In genomic region chr19:3509566-3509989, GRCh38 we compare ENCODE assay signal across 9 cellular contexts. TPM values are rescaled to one million over a fixed set of nuclear protein-coding genes. Genes with fewer than 3 reads are reported as not detected.
DNase-seq lines count a peak whose midpoint lies in the region; ATAC-seq and TF ChIP-seq lines count a peak whose summit lies in the region.
"Had no signal": no experiment of that assay in that cellular context is flagged by ENCODE, and none has a peak within 500 bp of the region (broad histone marks: within the 10 kb centered on the region; RNA-seq: fewer than 3 reads in every experiment).

No MANE protein-coding gene starts in this region.

- no peaks in the 10 kb centered on the region; the same call in 1 of the 2 replicates for H3K9me3 ChIP-seq in HAP-1

- H3K36me3 ChIP-seq in HAP-1 (replicated peaks) = peaks cover 44% of the 10 kb centered on the region

- CTCF ChIA-PET in activated B cell treated with CpG ODN at 0.5 μM for 24 hours (lab: Charles Lee) = no interaction called here

- DNase-seq in T-helper 2 cell treated with Interferon-gamma antibody and Interleukin-4, amounts not matched to agents 5 μg/mL and 100 μg/mL, for 36 hours (ENCODE audit: low spot score) = peak; percentile 35
- DNase-seq in T-helper 2 cell = no peak
- no peak for DNase-seq in activated B cell treated with CpG ODN at 0.5 μM for 24 hours
- peak; percentile 95 for DNase-seq in epithelial cell of esophagus (ENCODE audit: low read depth)
- peak; percentile 38 to 55 for DNase-seq in stimulated activated CD4-positive, alpha-beta T cell treated with anti-CD3 and anti-CD28 coated beads, Interleukin-2, amount 100 ng/mL, for 24 hours
- DNase-seq in LoVo (ENCODE audit: low spot score) = no peak
- no peak for DNase-seq in GF-D8 (lab: John Stamatoyannopoulos, UW)
- no peak for DNase-seq in HAP-1 (ENCODE audit: low spot score in 2 of 2)
- DNase-seq: NCI-H1105 treated with DMSO at 0.1 percent for 48 hours had no signal

- no peaks in the 10 kb centered on the region for H3K27me3 Mint-ChIP-seq in T-helper 2 cell treated with Interferon-gamma antibody and Interleukin-4, amounts not matched to agents 5 μg/mL and 100 μg/mL, for 36 hours (ENCODE audit: low read depth)
- H3K27me3 Mint-ChIP-seq in activated B cell treated with CpG ODN at 0.5 μM for 24 hours = no peaks in the 10 kb centered on the region

- POLR2A ChIA-PET in activated B cell treated with CpG ODN at 0.5 μM for 24 hours (lab: Charles Lee) = interaction anchor here (0.5 kb wide), 1 partner anchor 561 kb away, joined by 4 read pairs; no protein-coding TSS in a partner anchor

- no peak overlapping the region for H3K4me3 ChIP-seq in epithelial cell of esophagus (ENCODE audit: low read length)
- no peak overlapping the region for H3K4me3 ChIP-seq in HAP-1

- TF ChIP-seq CTCF in activated B cell treated with CpG ODN at 0.5 μM for 24 hours (IDR thresholded peaks at IDR 0.05) (no peak), epithelial cell of esophagus (IDR thresholded peaks at IDR 0.05; ENCODE audit: insufficient read depth, low read depth, low read length, missing control alignments) (no peak)

- H3K9me3 Mint-ChIP-seq in T-helper 2 cell treated with Interferon-gamma antibody and Interleukin-4, amounts not matched to agents 5 μg/mL and 100 μg/mL, for 36 hours = no peaks in the 10 kb centered on the region
- no peaks in the 10 kb centered on the region for H3K9me3 Mint-ChIP-seq in activated B cell treated with CpG ODN at 0.5 μM for 24 hours

- H3K36me3 Mint-ChIP-seq in T-helper 2 cell treated with Interferon-gamma antibody and Interleukin-4, amounts not matched to agents 5 μg/mL and 100 μg/mL, for 36 hours (ENCODE audit: low read depth) = peaks cover 28% of the 10 kb centered on the region
- H3K36me3 Mint-ChIP-seq in activated B cell treated with CpG ODN at 0.5 μM for 24 hours (ENCODE audit: low read depth) = peaks cover 42% of the 10 kb centered on the region

- peak overlapping the region; percentile 51 for H3K4me3 Mint-ChIP-seq in T-helper 2 cell treated with Interferon-gamma antibody and Interleukin-4, amounts not matched to agents 5 μg/mL and 100 μg/mL, for 36 hours
- peak overlapping the region; percentile 44 for H3K4me3 Mint-ChIP-seq in activated B cell treated with CpG ODN at 0.5 μM for 24 hours

- ATAC-seq in activated B cell treated with CpG ODN at 0.5 μM for 24 hours (ENCODE audit: low read depth) = no peak

- in situ Hi-C loops in HAP-1 (cut with MboI; ENCODE audit: low sequenced_read_pairs) = no loop called here

- H3K27me3 ChIP-seq in HAP-1 (ENCODE audit: low read depth) = no peaks in the 10 kb centered on the region

- intact Hi-C loops in activated B cell treated with CpG ODN at 0.5 μM for 24 hours (cut with micrococcal nuclease) = loop anchor here (5.0 to 10.0 kb wide), 5 partner anchors 48 to 945 kb away; partner anchors contain the start of genes APBA3, CHAF1A, MFSD12 and MRPL54

- H3K4me1 ChIP-seq in HAP-1 = no peaks in the 10 kb centered on the region; the same call in 1 of the 2 replicates

- peak overlapping the region; percentile 68 for H3K27ac Mint-ChIP-seq in T-helper 2 cell treated with Interferon-gamma antibody and Interleukin-4, amounts not matched to agents 5 μg/mL and 100 μg/mL, for 36 hours
- no peak overlapping the region for H3K27ac Mint-ChIP-seq in activated B cell treated with CpG ODN at 0.5 μM for 24 hours

- peaks cover 25% of the 10 kb centered on the region for H3K4me1 Mint-ChIP-seq in T-helper 2 cell treated with Interferon-gamma antibody and Interleukin-4, amounts not matched to agents 5 μg/mL and 100 μg/mL, for 36 hours (ENCODE audit: low read depth)
- H3K4me1 Mint-ChIP-seq in activated B cell treated with CpG ODN at 0.5 μM for 24 hours = peaks cover 50% of the 10 kb centered on the region

RNA-seq across cellular contexts. Expression of gene FZR1, which starts 3.5 kb away (rescaled TPM):
- total RNA-seq in activated B cell treated with CpG ODN at 0.5 μM for 24 hours = 53.5 and 66.0 TPM in 2 replicates

RNA-seq across cellular contexts. Expression of gene DOHH, which starts 9.1 kb away (rescaled TPM):
- total RNA-seq in activated B cell treated with CpG ODN at 0.5 μM for 24 hours = 12.8 and 13.6 TPM in 2 replicates

RNA-seq across cellular contexts. Expression of gene SMIM44, which starts 26.3 kb away (rescaled TPM):
- total RNA-seq in activated B cell treated with CpG ODN at 0.5 μM for 24 hours = not detected in 2 replicates

RNA-seq across cellular contexts. Expression of gene SMIM24, which starts 29.3 kb away (rescaled TPM):
- 0.34 TPM in 1 of 2 replicates, not detected in the other for total RNA-seq in activated B cell treated with CpG ODN at 0.5 μM for 24 hours

RNA-seq across cellular contexts. Expression of gene TEKTIP1, which starts 29.4 kb away (rescaled TPM):
- total RNA-seq in activated B cell treated with CpG ODN at 0.5 μM for 24 hours = 7.1 and 8.1 TPM in 2 replicates

Comparison
In these comparisons a context has a peak if more than half of its experiments do, and no peak if none do; other contexts are left out.
1. DNase-seq: peak in T-helper 2 cell treated with Interferon-gamma antibody and Interleukin-4, amounts not matched to agents 5 μg/mL and 100 μg/mL, for 36 hours (single experiment), epithelial cell of esophagus (single experiment) and stimulated activated CD4-positive, alpha-beta T cell treated with anti-CD3 and anti-CD28 coated beads, Interleukin-2, amount 100 ng/mL, for 24 hours (2 of 2); none in T-helper 2 cell (0 of 5), activated B cell treated with CpG ODN at 0.5 μM for 24 hours (single experiment), LoVo (single experiment), GF-D8 (single experiment) and HAP-1 (0 of 2).